22 cellular contexts compared by ENCODE assay signal in the genomic region with DNA sequence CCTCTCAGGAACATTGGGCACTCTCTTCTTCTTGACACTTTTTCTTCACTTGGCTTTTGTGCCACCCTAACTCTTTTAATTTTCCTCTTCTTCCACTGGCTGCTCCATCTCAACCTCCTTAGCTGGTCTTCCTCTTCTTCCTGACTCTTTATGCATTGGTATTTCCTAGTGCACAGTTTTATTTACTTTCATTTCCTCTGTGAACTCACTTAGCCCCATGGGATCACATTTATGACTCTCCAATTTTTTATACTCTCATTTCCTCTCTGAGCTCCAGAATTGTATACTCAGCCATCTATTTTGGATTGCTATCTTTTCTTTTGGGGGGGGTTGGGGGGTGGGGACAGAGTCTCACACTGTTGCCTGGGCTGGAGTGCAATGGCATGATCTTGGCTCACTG.
"Had no signal": no experiment of that assay in that cellular context is flagged by ENCODE, and none has a peak within 500 bp of the region (broad histone marks: within the 10 kb centered on the region; RNA-seq: fewer than 3 reads in every experiment).

No MANE protein-coding gene starts in this region.

- H3K4me3 ChIP-seq: colonic mucosa, esophagus squamous epithelium, gastroesophageal sphincter, left ventricle myocardium inferior, lower lobe of right lung, neural progenitor cell, ovary, right atrium auricular region, testis, tibial nerve had no signal

- H3K9me3 ChIP-seq: colonic mucosa, esophagus squamous epithelium, gastroesophageal sphincter, left ventricle myocardium inferior, lower lobe of right lung, ovary, testis, tibial nerve had no signal

- H3K27ac ChIP-seq: colonic mucosa, esophagus squamous epithelium, gastroesophageal sphincter, left ventricle myocardium inferior, lower lobe of right lung, neural progenitor cell, ovary, right atrium auricular region, testis, tibial nerve had no signal

- H3K4me1 ChIP-seq: colonic mucosa, esophagus squamous epithelium, gastroesophageal sphincter, left ventricle myocardium inferior, lower lobe of right lung, neural progenitor cell, right atrium auricular region, testis, tibial nerve had no signal

- FAIRE-seq: small intestine had no signal

- H3K4me2 ChIP-seq: neural progenitor cell had no signal

- H2AFZ ChIP-seq: neural progenitor cell had no signal

- H3K27me3 ChIP-seq: colonic mucosa, gastroesophageal sphincter, neural progenitor cell, ovary, right atrium auricular region, testis, tibial nerve had no signal

- DNase-seq: colonic mucosa; dermis blood vessel endothelial cell; esophagus squamous epithelium; foreskin fibroblast; glutamatergic neuron; islet precursor cell; left ventricle myocardium inferior; lower lobe of right lung; mesenchymal stem cell; midbrain; nucleus accumbens; ovary; small intestine; stimulated activated CD4-positive, alpha-beta T cell treated with anti-CD3 and anti-CD28 coated beads, Interleukin-4, amount 100 ng/mL, for 1 hour; stimulated activated CD8-positive, alpha-beta memory T cell treated with anti-CD3 and anti-CD28 coated beads, Interleukin-4, amount 100 ng/mL, for 48 hours; testis had no signal

- ATAC-seq: gastroesophageal sphincter; lower lobe of right lung; natural killer cell treated with Interleukin-12 subunit alpha and Interleukin-12 subunit beta and Interleukin-15 and Interleukin-18, amount 100 ng/mL, for 72 hours; stimulated activated effector memory CD8-positive, alpha-beta T cell treated with anti-CD3 and anti-CD28 coated beads, Interleukin-12 subunit alpha, Interleukin-12 subunit beta, amount 100 ng/mL, for 72 hours had no signal

- H3K9ac ChIP-seq: neural progenitor cell had no signal

- H3K36me3 ChIP-seq: colonic mucosa, esophagus squamous epithelium, gastroesophageal sphincter, left ventricle myocardium inferior, lower lobe of right lung, neural progenitor cell, ovary, right atrium auricular region, tibial nerve had no signal
